10 cellular contexts compared by ENCODE assay signal in genomic region chr4:174707277-174707676, GRCh38.
A peak's percentile ranks its signal among the peaks of the same experiment; 100 is the strongest.
DNase-seq lines count a peak whose midpoint lies in the region; ATAC-seq and TF ChIP-seq lines count a peak whose summit lies in the region.
"Had no signal": no experiment of that assay in that cellular context is flagged by ENCODE, and none has a peak within 500 bp of the region (broad histone marks: within the 10 kb centered on the region; RNA-seq: fewer than 3 reads in every experiment).

No MANE protein-coding gene starts in this region.

- H3K36me3 ChIP-seq in esophagus squamous epithelium (no peaks in the 10 kb centered on the region), mucosa of descending colon (ENCODE audit: low read depth) (no peaks in the 10 kb centered on the region)

- intact Hi-C loops in esophagus squamous epithelium (cut with DNase I) (no loop called here), mucosa of descending colon (cut with DNase I, micrococcal nuclease) (no loop called here)

- DNase-seq in OCI-M1 (lab: John Stamatoyannopoulos, UW) = peak; percentile 42
- DNase-seq in dermis blood vessel endothelial cell = no peak
- DNase-seq in esophagus squamous epithelium (lab: John Stamatoyannopoulos, UW) = no peak
- DNase-seq in mucosa of descending colon = no peak
- no peak for DNase-seq in G401 (ENCODE audit: low spot score)
- DNase-seq: foreskin melanocyte, NCI-H774 had no signal

- no peaks in the 10 kb centered on the region for H3K27me3 ChIP-seq in esophagus squamous epithelium

- in situ Hi-C loops in G401 (cut with HindIII; ENCODE audit: low sequenced_read_pairs) = no loop called here

- no peaks in the 10 kb centered on the region for H3K9me3 ChIP-seq in esophagus squamous epithelium
- no peaks in the 10 kb centered on the region for H3K9me3 ChIP-seq in mucosa of descending colon

- H3K27ac ChIP-seq in esophagus squamous epithelium = no peak overlapping the region

- ATAC-seq in GM18511 (IDR thresholded peaks at IDR 0.05; ENCODE audit: unreplicated experiment) (peak; percentile 99), GM19467 (IDR thresholded peaks at IDR 0.05; ENCODE audit: unreplicated experiment) (peak; percentile 90), HG02943 (IDR thresholded peaks at IDR 0.05; ENCODE audit: low read depth, unreplicated experiment) (peak; percentile 83), mucosa of descending colon (no peak)

- H3K4me1 ChIP-seq in esophagus squamous epithelium = no peaks in the 10 kb centered on the region
- no peaks in the 10 kb centered on the region for H3K4me1 ChIP-seq in mucosa of descending colon (ENCODE audit: low read depth)

- 53 to 77% methylated on average over 4 of the region's 4 CpGs for WGBS in esophagus squamous epithelium, 2 donors

- no peak for TF ChIP-seq POLR2A in esophagus squamous epithelium (IDR thresholded peaks at IDR 0.05)

- TF ChIP-seq CTCF in esophagus squamous epithelium (IDR thresholded peaks at IDR 0.05) = no peak
- no peak for TF ChIP-seq CTCF in mucosa of descending colon (IDR thresholded peaks at IDR 0.05)

- H3K4me3 ChIP-seq in esophagus squamous epithelium (no peak overlapping the region), mucosa of descending colon (no peak overlapping the region)
